Comparison of ENCODE assay signal across 1 cellular context in the genomic region with DNA sequence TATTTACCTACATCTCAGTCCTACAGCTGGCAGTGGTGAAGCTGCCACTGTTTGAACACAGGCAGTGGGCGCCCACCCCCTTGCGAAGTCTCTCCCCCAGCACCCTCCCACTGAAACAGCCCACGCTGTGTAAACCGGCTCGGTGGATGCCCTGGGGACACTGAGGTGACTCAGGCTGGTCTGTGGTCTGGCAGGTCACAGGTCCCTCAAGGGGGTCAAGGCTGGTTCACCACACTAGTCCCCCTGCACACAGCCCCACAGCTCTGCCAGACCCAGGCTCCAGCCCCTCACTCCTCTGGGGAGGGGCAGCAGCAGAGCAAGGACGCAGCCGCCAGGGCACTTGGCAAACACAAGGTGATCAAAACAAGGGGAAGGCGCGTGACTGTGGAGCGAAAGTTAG.
TF ChIP-seq lines count a peak whose summit lies in the region.

No MANE protein-coding gene starts in this region.

TF ChIP-seq in HepG2, 621 proteins besides CTCF, POLR2A, EP300 and RAD21:
- no peak for TF ChIP-seq TBL1XR1 (IDR thresholded peaks at IDR 0.05; ENCODE audit: borderline replicate concordance, low read length, partially characterized antibody)
- TF ChIP-seq, protein P1, sequence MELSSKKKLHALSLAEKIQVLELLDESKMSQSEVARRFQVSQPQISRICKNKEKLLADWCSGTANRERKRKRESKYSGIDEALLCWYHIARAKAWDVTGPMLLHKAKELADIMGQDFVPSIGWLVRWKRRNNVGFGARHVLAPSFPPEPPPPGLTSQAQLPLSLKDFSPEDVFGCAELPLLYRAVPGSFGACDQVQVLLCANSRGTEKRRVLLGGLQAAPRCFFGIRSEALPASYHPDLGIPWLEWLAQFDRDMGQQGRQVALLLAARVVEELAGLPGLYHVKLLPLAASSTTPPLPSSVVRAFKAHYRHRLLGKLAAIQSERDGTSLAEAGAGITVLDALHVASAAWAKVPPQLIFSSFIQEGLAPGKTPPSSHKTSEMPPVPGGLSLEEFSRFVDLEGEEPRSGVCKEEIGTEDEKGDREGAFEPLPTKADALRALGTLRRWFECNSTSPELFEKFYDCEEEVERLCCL (CRISPR knock-in tag; IDR thresholded peaks at IDR 0.05; ENCODE audit: borderline replicate concordance), result no peak
- no peak for TF ChIP-seq ZNF567 (CRISPR knock-in tag; IDR thresholded peaks at IDR 0.05; ENCODE audit: borderline replicate concordance)
- TF ChIP-seq, protein P2, sequence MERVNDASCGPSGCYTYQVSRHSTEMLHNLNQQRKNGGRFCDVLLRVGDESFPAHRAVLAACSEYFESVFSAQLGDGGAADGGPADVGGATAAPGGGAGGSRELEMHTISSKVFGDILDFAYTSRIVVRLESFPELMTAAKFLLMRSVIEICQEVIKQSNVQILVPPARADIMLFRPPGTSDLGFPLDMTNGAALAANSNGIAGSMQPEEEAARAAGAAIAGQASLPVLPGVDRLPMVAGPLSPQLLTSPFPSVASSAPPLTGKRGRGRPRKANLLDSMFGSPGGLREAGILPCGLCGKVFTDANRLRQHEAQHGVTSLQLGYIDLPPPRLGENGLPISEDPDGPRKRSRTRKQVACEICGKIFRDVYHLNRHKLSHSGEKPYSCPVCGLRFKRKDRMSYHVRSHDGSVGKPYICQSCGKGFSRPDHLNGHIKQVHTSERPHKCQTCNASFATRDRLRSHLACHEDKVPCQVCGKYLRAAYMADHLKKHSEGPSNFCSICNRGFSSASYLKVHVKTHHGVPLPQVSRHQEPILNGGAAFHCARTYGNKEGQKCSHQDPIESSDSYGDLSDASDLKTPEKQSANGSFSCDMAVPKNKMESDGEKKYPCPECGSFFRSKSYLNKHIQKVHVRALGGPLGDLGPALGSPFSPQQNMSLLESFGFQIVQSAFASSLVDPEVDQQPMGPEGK (CRISPR knock-in tag; IDR thresholded peaks at IDR 0.05), result 0 out of 2 replicates have a peak, but pooled peaks have one; percentile 15
- peak; percentile 57; the same call in 1 of the 2 replicates for TF ChIP-seq FOSL2 (CRISPR knock-in tag; IDR thresholded peaks at IDR 0.05)
- no peak for TF ChIP-seq HMG20B (CRISPR knock-in tag; conservative IDR thresholded peaks at IDR 0.05)
- TF ChIP-seq ZNF709 (CRISPR knock-in tag; IDR thresholded peaks at IDR 0.05), result no peak
- TF ChIP-seq ONECUT2 (CRISPR knock-in tag; IDR thresholded peaks at IDR 0.05), result no peak
- TF ChIP-seq, protein P3, sequence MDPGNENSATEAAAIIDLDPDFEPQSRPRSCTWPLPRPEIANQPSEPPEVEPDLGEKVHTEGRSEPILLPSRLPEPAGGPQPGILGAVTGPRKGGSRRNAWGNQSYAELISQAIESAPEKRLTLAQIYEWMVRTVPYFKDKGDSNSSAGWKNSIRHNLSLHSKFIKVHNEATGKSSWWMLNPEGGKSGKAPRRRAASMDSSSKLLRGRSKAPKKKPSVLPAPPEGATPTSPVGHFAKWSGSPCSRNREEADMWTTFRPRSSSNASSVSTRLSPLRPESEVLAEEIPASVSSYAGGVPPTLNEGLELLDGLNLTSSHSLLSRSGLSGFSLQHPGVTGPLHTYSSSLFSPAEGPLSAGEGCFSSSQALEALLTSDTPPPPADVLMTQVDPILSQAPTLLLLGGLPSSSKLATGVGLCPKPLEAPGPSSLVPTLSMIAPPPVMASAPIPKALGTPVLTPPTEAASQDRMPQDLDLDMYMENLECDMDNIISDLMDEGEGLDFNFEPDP (CRISPR knock-in tag; conservative IDR thresholded peaks at IDR 0.05), result no peak
- no peak for TF ChIP-seq MYC (CRISPR knock-in tag; IDR thresholded peaks at IDR 0.05; ENCODE audit: borderline replicate concordance)
- TF ChIP-seq, protein P4, sequence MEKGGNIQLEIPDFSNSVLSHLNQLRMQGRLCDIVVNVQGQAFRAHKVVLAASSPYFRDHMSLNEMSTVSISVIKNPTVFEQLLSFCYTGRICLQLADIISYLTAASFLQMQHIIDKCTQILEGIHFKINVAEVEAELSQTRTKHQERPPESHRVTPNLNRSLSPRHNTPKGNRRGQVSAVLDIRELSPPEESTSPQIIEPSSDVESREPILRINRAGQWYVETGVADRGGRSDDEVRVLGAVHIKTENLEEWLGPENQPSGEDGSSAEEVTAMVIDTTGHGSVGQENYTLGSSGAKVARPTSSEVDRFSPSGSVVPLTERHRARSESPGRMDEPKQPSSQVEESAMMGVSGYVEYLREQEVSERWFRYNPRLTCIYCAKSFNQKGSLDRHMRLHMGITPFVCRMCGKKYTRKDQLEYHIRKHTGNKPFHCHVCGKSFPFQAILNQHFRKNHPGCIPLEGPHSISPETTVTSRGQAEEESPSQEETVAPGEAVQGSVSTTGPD (CRISPR knock-in tag; IDR thresholded peaks at IDR 0.05), result no peak
- TF ChIP-seq, protein P5, sequence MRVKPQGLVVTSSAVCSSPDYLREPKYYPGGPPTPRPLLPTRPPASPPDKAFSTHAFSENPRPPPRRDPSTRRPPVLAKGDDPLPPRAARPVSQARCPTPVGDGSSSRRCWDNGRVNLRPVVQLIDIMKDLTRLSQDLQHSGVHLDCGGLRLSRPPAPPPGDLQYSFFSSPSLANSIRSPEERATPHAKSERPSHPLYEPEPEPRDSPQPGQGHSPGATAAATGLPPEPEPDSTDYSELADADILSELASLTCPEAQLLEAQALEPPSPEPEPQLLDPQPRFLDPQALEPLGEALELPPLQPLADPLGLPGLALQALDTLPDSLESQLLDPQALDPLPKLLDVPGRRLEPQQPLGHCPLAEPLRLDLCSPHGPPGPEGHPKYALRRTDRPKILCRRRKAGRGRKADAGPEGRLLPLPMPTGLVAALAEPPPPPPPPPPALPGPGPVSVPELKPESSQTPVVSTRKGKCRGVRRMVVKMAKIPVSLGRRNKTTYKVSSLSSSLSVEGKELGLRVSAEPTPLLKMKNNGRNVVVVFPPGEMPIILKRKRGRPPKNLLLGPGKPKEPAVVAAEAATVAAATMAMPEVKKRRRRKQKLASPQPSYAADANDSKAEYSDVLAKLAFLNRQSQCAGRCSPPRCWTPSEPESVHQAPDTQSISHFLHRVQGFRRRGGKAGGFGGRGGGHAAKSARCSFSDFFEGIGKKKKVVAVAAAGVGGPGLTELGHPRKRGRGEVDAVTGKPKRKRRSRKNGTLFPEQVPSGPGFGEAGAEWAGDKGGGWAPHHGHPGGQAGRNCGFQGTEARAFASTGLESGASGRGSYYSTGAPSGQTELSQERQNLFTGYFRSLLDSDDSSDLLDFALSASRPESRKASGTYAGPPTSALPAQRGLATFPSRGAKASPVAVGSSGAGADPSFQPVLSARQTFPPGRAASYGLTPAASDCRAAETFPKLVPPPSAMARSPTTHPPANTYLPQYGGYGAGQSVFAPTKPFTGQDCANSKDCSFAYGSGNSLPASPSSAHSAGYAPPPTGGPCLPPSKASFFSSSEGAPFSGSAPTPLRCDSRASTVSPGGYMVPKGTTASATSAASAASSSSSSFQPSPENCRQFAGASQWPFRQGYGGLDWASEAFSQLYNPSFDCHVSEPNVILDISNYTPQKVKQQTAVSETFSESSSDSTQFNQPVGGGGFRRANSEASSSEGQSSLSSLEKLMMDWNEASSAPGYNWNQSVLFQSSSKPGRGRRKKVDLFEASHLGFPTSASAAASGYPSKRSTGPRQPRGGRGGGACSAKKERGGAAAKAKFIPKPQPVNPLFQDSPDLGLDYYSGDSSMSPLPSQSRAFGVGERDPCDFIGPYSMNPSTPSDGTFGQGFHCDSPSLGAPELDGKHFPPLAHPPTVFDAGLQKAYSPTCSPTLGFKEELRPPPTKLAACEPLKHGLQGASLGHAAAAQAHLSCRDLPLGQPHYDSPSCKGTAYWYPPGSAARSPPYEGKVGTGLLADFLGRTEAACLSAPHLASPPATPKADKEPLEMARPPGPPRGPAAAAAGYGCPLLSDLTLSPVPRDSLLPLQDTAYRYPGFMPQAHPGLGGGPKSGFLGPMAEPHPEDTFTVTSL (CRISPR knock-in tag; IDR thresholded peaks at IDR 0.05; ENCODE audit: borderline replicate concordance), result no peak
- TF ChIP-seq CBFB (CRISPR knock-in tag; IDR thresholded peaks at IDR 0.05), result no peak
- TF ChIP-seq KDM5A (IDR thresholded peaks at IDR 0.05; ENCODE audit: borderline replicate concordance, low read length), result no peak
- TF ChIP-seq POLR2AphosphoS2 (IDR thresholded peaks at IDR 0.05; ENCODE audit: low read depth, low read length), result no peak
- no peak for TF ChIP-seq SIX4 (CRISPR knock-in tag; IDR thresholded peaks at IDR 0.05)
- no peak for TF ChIP-seq SSRP1 (CRISPR knock-in tag; IDR thresholded peaks at IDR 0.05)
- TF ChIP-seq, protein P6, sequence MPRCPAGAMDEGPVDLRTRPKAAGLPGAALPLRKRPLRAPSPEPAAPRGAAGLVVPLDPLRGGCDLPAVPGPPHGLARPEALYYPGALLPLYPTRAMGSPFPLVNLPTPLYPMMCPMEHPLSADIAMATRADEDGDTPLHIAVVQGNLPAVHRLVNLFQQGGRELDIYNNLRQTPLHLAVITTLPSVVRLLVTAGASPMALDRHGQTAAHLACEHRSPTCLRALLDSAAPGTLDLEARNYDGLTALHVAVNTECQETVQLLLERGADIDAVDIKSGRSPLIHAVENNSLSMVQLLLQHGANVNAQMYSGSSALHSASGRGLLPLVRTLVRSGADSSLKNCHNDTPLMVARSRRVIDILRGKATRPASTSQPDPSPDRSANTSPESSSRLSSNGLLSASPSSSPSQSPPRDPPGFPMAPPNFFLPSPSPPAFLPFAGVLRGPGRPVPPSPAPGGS (CRISPR knock-in tag; IDR thresholded peaks at IDR 0.05), result no peak
- no peak for TF ChIP-seq SYNCRIP (IDR thresholded peaks at IDR 0.05; ENCODE audit: insufficient read depth, low read depth, low read length)
- no peak for TF ChIP-seq ZNF788 (CRISPR knock-in tag; IDR thresholded peaks at IDR 0.05; ENCODE audit: borderline replicate concordance)
- peak; percentile 49; the same call in 1 of the 2 replicates for TF ChIP-seq RARA (CRISPR knock-in tag; IDR thresholded peaks at IDR 0.05)
- TF ChIP-seq SRSF1 (optimal IDR thresholded peaks at IDR 0.05; ENCODE audit: low read depth, low read length), result no peak
- TF ChIP-seq NR2F1 (CRISPR knock-in tag; IDR thresholded peaks at IDR 0.05), result peak; percentile 30 to 56; a peak in 3 of 4 replicates
- no peak for TF ChIP-seq ZNF451 (CRISPR knock-in tag; IDR thresholded peaks at IDR 0.05)
- TF ChIP-seq RXRA (CRISPR knock-in tag; IDR thresholded peaks at IDR 0.05), result 0 out of 2 replicates have a peak, but pooled peaks have one; percentile 28
- TF ChIP-seq SOX5 (CRISPR knock-in tag; IDR thresholded peaks at IDR 0.05; ENCODE audit: borderline replicate concordance), result no peak
- TF ChIP-seq, protein P7, sequence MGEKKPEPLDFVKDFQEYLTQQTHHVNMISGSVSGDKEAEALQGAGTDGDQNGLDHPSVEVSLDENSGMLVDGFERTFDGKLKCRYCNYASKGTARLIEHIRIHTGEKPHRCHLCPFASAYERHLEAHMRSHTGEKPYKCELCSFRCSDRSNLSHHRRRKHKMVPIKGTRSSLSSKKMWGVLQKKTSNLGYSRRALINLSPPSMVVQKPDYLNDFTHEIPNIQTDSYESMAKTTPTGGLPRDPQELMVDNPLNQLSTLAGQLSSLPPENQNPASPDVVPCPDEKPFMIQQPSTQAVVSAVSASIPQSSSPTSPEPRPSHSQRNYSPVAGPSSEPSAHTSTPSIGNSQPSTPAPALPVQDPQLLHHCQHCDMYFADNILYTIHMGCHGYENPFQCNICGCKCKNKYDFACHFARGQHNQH (CRISPR knock-in tag; IDR thresholded peaks at IDR 0.05), result no peak
- TF ChIP-seq KDM5B (CRISPR knock-in tag; IDR thresholded peaks at IDR 0.05; ENCODE audit: borderline replicate concordance), result no peak
- TF ChIP-seq GATAD2A (CRISPR knock-in tag; IDR thresholded peaks at IDR 0.05), result 0 out of 2 replicates have a peak, but pooled peaks have one; percentile 9
- TF ChIP-seq ZFP62 (CRISPR knock-in tag; IDR thresholded peaks at IDR 0.05), result no peak
